1 cellular context compared by ENCODE assay signal in the genomic region with DNA sequence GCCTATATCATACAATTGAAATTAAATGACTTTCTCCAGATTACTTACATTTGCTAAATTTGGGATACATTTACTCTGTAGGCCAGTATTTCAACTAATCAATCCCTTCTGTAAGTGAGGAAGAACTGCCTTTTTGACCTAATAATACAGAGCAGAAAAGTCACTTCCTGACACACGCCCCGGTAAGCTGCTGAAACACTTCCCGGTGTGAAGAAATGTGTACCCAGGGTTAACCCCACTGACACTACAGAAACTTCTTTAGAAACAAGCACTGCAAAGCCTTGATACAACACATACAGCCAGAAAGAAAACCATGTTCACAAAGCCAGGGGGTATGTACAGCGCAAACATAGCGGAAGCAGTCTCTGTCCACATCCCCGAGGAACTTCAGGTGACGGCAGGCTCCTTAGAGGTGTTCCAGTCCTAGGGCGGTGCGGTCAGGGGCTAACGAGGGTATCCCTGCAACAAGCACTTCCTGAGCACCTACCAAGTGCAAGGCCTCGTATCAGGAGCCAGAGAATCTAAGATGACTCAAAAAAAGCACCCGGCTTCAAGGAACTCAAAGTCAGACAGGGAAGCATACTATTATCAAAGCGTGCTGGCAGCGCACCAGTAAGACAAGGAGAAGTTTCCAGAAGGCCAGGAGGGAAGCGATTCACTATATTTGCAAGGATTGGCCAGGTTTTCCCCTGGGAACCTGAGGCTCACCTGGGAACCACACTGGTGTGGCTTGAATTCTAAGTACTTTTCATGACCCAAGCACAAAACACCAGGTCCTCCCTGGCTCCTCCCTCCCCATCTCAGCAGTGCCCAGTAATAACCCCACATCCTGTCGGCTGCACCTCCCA.
TF ChIP-seq lines count a peak whose summit lies in the region.

No MANE protein-coding gene starts in this region.

TF ChIP-seq in IMR-90, 13 proteins besides CTCF, POLR2A, EP300 and RAD21:
- TF ChIP-seq MAZ (IDR thresholded peaks at IDR 0.05; ENCODE audit: borderline replicate concordance, low read depth, low read length) (no peak), MXI1 (IDR thresholded peaks at IDR 0.05; ENCODE audit: borderline replicate concordance, low read depth, low read length) (no peak), MAFK (IDR thresholded peaks at IDR 0.05; ENCODE audit: low read depth, low read length) (no peak), RFX5 (IDR thresholded peaks at IDR 0.05; ENCODE audit: low read depth, low read length) (no peak), RCOR1 (IDR thresholded peaks at IDR 0.05; ENCODE audit: insufficient replicate concordance, low read length) (no peak), FOS (IDR thresholded peaks at IDR 0.05; ENCODE audit: low read depth, low read length) (no peak), BHLHE40 (IDR thresholded peaks at IDR 0.05; ENCODE audit: low read depth, low read length) (no peak), CHD1 (IDR thresholded peaks at IDR 0.05; ENCODE audit: low read depth, low read length) (no peak), CEBPB (IDR thresholded peaks at IDR 0.05; ENCODE audit: low read depth, low read length) (no peak), SMC3 (IDR thresholded peaks at IDR 0.05; ENCODE audit: low read depth, low read length) (no peak), NFE2L2 (IDR thresholded peaks at IDR 0.05; ENCODE audit: low read depth, low read length) (no peak)
- TF ChIP-seq, protein P1, sequence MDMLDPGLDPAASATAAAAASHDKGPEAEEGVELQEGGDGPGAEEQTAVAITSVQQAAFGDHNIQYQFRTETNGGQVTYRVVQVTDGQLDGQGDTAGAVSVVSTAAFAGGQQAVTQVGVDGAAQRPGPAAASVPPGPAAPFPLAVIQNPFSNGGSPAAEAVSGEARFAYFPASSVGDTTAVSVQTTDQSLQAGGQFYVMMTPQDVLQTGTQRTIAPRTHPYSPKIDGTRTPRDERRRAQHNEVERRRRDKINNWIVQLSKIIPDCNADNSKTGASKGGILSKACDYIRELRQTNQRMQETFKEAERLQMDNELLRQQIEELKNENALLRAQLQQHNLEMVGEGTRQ (IDR thresholded peaks at IDR 0.05; ENCODE audit: low read depth, low read length), result no peak
- TF ChIP-seq, protein P2, sequence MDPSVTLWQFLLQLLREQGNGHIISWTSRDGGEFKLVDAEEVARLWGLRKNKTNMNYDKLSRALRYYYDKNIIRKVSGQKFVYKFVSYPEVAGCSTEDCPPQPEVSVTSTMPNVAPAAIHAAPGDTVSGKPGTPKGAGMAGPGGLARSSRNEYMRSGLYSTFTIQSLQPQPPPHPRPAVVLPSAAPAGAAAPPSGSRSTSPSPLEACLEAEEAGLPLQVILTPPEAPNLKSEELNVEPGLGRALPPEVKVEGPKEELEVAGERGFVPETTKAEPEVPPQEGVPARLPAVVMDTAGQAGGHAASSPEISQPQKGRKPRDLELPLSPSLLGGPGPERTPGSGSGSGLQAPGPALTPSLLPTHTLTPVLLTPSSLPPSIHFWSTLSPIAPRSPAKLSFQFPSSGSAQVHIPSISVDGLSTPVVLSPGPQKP (IDR thresholded peaks at IDR 0.05; ENCODE audit: borderline replicate concordance, low read depth, low read length), result no peak
